ENCODE assay signal across 23 cellular contexts in genomic region chr1:77139389-77139788, GRCh38.
"Had no signal": no experiment of that assay in that cellular context is flagged by ENCODE, and none has a peak within 500 bp of the region (broad histone marks: within the 10 kb centered on the region; RNA-seq: fewer than 3 reads in every experiment).

No MANE protein-coding gene starts in this region.

- H3K4me1 ChIP-seq: colonic mucosa, gastrocnemius medialis, psoas muscle, sigmoid colon, spleen, thyroid gland had no signal

- H3K27me3 ChIP-seq: colonic mucosa, gastrocnemius medialis, ovary, sigmoid colon, spleen, thyroid gland had no signal

- ATAC-seq: esophagus mucosa; gastrocnemius medialis; left lobe of liver; naive thymus-derived CD8-positive, alpha-beta T cell; psoas muscle; right cardiac atrium; stimulated activated memory B cell treated with anti-CD40 and anti-IgM and Interleukin-4, amounts not matched to agents 10 μg/mL and 1 μg/mL and 100 μg/mL, for 72 hours had no signal

- H3K36me3 ChIP-seq: colonic mucosa, gastrocnemius medialis, ovary, sigmoid colon, spleen, thyroid gland had no signal

- H3K27ac ChIP-seq: colonic mucosa, epithelial cell of prostate, gastrocnemius medialis, ovary, psoas muscle, sigmoid colon, skin epidermis, spleen, thyroid gland had no signal

- DNase-seq: colonic mucosa; effector CD8-positive, alpha-beta T cell; endodermal cell; foreskin fibroblast; gastrocnemius medialis; head of caudate nucleus; mesenchymal stem cell; naive thymus-derived CD8-positive, alpha-beta T cell; nephron progenitor cell; nucleus accumbens; ovary; psoas muscle; right cardiac atrium; sigmoid colon; spleen; stimulated activated CD4-positive, alpha-beta T cell treated with anti-CD3 and anti-CD28 coated beads, Interleukin-4, amount 100 ng/mL, for 4 hours; thyroid gland had no signal

- H3K9me3 ChIP-seq: colonic mucosa, gastrocnemius medialis, ovary, psoas muscle, sigmoid colon, spleen, thyroid gland had no signal

- H3K4me3 ChIP-seq: colonic mucosa, gastrocnemius medialis, lung, ovary, psoas muscle, sigmoid colon, skin epidermis, spleen, thyroid gland had no signal
